Comparison of ENCODE assay signal across 8 cellular contexts in genomic region chr5:59813761-59814562, GRCh38.
A peak's percentile ranks its signal among the peaks of the same experiment; 100 is the strongest.
DNase-seq lines count a peak whose midpoint lies in the region; TF ChIP-seq lines count a peak whose summit lies in the region.

No MANE protein-coding gene starts in this region.

- H3K27ac Mint-ChIP-seq in activated naive CD4-positive, alpha-beta T cell treated with anti-CD3 and anti-CD28 coated beads for 36 hours, result no peak overlapping the region

- intact Hi-C loops in activated naive CD4-positive, alpha-beta T cell treated with anti-CD3 and anti-CD28 coated beads for 36 hours (cut with micrococcal nuclease), result loop anchor here (1.0 to 5.0 kb wide), 4 partner anchors 347 to 1133 kb away; partner anchors contain the start of genes ERCC8 and NDUFAF2

- DNase-seq in activated naive CD4-positive, alpha-beta T cell treated with anti-CD3 and anti-CD28 coated beads for 36 hours, result peak; percentile 46
- DNase-seq in activated naive CD4-positive, alpha-beta T cell treated with anti-CD3 and anti-CD28 coated beads, Interleukin-2, amount 50 U/mL, for 16 hours, result no peak
- DNase-seq in NAMALWA (ENCODE audit: low spot score) (peak; percentile 83), SW 1271 (lab: John Stamatoyannopoulos, UW) (peak; percentile 24 to 82), fibroblast of peridontal ligament (ENCODE audit: extremely low read depth) (peak; percentile 84), putamen (ENCODE audit: low spot score) (peak; percentile 32), activated T-cell treated with anti-CD3 and anti-CD28 coated beads for 4 hours (no peak)

- no peak overlapping the region for H3K4me3 Mint-ChIP-seq in activated naive CD4-positive, alpha-beta T cell treated with anti-CD3 and anti-CD28 coated beads for 36 hours

- POLR2A ChIA-PET in HEK293 (lab: Yijun Ruan, JAX), result no interaction called here

- H3K27me3 Mint-ChIP-seq in activated naive CD4-positive, alpha-beta T cell treated with anti-CD3 and anti-CD28 coated beads for 36 hours (ENCODE audit: low read depth), result peaks cover 10% of the 10 kb centered on the region

- H3K27ac ChIP-seq in HEK293 (ENCODE audit: extremely low read depth, low read depth, low read length), result no peak overlapping the region

- no peaks in the 10 kb centered on the region for H3K9me3 Mint-ChIP-seq in activated naive CD4-positive, alpha-beta T cell treated with anti-CD3 and anti-CD28 coated beads for 36 hours

- H3K4me1 ChIP-seq in HEK293 (ENCODE audit: control insufficient read depth, insufficient read depth, low read length), result no peaks in the 10 kb centered on the region

- CTCF ChIA-PET in activated naive CD4-positive, alpha-beta T cell treated with anti-CD3 and anti-CD28 coated beads for 36 hours (lab: Charles Lee), result interaction anchor here (0.7 to 0.9 kb wide), 2 partner anchors 21 to 228 kb away, joined by 3 read pairs; no protein-coding TSS in a partner anchor
- CTCF ChIA-PET in HEK293 (lab: Yijun Ruan, JAX), result interaction anchor here (0.7 to 2.4 kb wide), 33 partner anchors 9 to 982 kb away, joined by 3 to 27 read pairs (median 4); partner anchors contain the start of gene PDE4D

- H3K9me3 ChIP-seq in HEK293 (ENCODE audit: control insufficient read depth, insufficient read depth, low read depth, low read length), result no peaks in the 10 kb centered on the region

- no peaks in the 10 kb centered on the region for H3K36me3 ChIP-seq in HEK293 (ENCODE audit: control insufficient read depth in 2 of 2, insufficient read depth in 1 of 2, low read length in 2 of 2)

- no peaks in the 10 kb centered on the region for H3K36me3 Mint-ChIP-seq in activated naive CD4-positive, alpha-beta T cell treated with anti-CD3 and anti-CD28 coated beads for 36 hours (ENCODE audit: low read depth)

- no peaks in the 10 kb centered on the region for H3K4me1 Mint-ChIP-seq in activated naive CD4-positive, alpha-beta T cell treated with anti-CD3 and anti-CD28 coated beads for 36 hours (ENCODE audit: low read depth)

- H3K4me3 ChIP-seq in HEK293 (ENCODE audit: low read depth, low read length), result no peak overlapping the region; the same call in 1 of the 2 replicates

- peak; percentile 34 for TF ChIP-seq CTCF in HEK293 (tag by site-specific recombination; IDR thresholded peaks at IDR 0.05)

TF ChIP-seq in HEK293, 187 proteins besides CTCF, POLR2A, EP300 and RAD21 (continues in another document):
- TF ChIP-seq ZNF184 (tag by site-specific recombination; IDR thresholded peaks at IDR 0.05), result 0 out of 2 replicates have a peak, but pooled peaks have one; percentile 18
- TF ChIP-seq ZNF623 (tag by site-specific recombination; IDR thresholded peaks at IDR 0.05), result 0 out of 2 replicates have a peak, but pooled peaks have one; percentile 9
- TF ChIP-seq, protein P1, sequence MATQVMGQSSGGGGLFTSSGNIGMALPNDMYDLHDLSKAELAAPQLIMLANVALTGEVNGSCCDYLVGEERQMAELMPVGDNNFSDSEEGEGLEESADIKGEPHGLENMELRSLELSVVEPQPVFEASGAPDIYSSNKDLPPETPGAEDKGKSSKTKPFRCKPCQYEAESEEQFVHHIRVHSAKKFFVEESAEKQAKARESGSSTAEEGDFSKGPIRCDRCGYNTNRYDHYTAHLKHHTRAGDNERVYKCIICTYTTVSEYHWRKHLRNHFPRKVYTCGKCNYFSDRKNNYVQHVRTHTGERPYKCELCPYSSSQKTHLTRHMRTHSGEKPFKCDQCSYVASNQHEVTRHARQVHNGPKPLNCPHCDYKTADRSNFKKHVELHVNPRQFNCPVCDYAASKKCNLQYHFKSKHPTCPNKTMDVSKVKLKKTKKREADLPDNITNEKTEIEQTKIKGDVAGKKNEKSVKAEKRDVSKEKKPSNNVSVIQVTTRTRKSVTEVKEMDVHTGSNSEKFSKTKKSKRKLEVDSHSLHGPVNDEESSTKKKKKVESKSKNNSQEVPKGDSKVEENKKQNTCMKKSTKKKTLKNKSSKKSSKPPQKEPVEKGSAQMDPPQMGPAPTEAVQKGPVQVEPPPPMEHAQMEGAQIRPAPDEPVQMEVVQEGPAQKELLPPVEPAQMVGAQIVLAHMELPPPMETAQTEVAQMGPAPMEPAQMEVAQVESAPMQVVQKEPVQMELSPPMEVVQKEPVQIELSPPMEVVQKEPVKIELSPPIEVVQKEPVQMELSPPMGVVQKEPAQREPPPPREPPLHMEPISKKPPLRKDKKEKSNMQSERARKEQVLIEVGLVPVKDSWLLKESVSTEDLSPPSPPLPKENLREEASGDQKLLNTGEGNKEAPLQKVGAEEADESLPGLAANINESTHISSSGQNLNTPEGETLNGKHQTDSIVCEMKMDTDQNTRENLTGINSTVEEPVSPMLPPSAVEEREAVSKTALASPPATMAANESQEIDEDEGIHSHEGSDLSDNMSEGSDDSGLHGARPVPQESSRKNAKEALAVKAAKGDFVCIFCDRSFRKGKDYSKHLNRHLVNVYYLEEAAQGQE (tag by site-specific recombination; IDR thresholded peaks at IDR 0.05), result no peak
- TF ChIP-seq ZSCAN23 (tag by site-specific recombination; IDR thresholded peaks at IDR 0.05), result no peak
- TF ChIP-seq ZNF350 (tag by site-specific recombination; IDR thresholded peaks at IDR 0.05), result 0 out of 2 replicates have a peak, but pooled peaks have one; percentile 38
- TF ChIP-seq, protein P2, sequence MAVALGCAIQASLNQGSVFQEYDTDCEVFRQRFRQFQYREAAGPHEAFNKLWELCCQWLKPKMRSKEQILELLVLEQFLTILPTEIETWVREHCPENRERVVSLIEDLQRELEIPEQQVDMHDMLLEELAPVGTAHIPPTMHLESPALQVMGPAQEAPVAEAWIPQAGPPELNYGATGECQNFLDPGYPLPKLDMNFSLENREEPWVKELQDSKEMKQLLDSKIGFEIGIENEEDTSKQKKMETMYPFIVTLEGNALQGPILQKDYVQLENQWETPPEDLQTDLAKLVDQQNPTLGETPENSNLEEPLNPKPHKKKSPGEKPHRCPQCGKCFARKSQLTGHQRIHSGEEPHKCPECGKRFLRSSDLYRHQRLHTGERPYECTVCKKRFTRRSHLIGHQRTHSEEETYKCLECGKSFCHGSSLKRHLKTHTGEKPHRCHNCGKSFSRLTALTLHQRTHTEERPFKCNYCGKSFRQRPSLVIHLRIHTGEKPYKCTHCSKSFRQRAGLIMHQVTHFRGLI (tag by site-specific recombination; IDR thresholded peaks at IDR 0.05), result no peak
- 0 out of 2 replicates have a peak, but pooled peaks have one; percentile 15 for TF ChIP-seq SP3 (tag by site-specific recombination; IDR thresholded peaks at IDR 0.05)
- TF ChIP-seq, protein P3, sequence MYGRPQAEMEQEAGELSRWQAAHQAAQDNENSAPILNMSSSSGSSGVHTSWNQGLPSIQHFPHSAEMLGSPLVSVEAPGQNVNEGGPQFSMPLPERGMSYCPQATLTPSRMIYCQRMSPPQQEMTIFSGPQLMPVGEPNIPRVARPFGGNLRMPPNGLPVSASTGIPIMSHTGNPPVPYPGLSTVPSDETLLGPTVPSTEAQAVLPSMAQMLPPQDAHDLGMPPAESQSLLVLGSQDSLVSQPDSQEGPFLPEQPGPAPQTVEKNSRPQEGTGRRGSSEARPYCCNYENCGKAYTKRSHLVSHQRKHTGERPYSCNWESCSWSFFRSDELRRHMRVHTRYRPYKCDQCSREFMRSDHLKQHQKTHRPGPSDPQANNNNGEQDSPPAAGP (tag by site-specific recombination; IDR thresholded peaks at IDR 0.05), result no peak
- TF ChIP-seq MEIS1 (CRISPR knock-in tag; IDR thresholded peaks at IDR 0.05; ENCODE audit: borderline replicate concordance), result no peak
- TF ChIP-seq ZBTB21 (tag by site-specific recombination; IDR thresholded peaks at IDR 0.05), result peak; percentile 12; the same call in 1 of the 2 replicates
- peak; percentile 55 for TF ChIP-seq ZNF335 (tag by site-specific recombination; conservative IDR thresholded peaks at IDR 0.05)
- TF ChIP-seq ZNF654 (tag by site-specific recombination; IDR thresholded peaks at IDR 0.05; ENCODE audit: low read depth), result peak; percentile 76
- TF ChIP-seq, protein P4, sequence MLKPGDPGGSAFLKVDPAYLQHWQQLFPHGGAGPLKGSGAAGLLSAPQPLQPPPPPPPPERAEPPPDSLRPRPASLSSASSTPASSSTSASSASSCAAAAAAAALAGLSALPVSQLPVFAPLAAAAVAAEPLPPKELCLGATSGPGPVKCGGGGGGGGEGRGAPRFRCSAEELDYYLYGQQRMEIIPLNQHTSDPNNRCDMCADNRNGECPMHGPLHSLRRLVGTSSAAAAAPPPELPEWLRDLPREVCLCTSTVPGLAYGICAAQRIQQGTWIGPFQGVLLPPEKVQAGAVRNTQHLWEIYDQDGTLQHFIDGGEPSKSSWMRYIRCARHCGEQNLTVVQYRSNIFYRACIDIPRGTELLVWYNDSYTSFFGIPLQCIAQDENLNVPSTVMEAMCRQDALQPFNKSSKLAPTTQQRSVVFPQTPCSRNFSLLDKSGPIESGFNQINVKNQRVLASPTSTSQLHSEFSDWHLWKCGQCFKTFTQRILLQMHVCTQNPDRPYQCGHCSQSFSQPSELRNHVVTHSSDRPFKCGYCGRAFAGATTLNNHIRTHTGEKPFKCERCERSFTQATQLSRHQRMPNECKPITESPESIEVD (tag by site-specific recombination; IDR thresholded peaks at IDR 0.05), result peak; percentile 29; the same call in 1 of the 2 replicates

Comparison
In these comparisons a context has a peak if more than half of its experiments do, and no peak if none do; other contexts are left out.
1. DNase-seq: peak in activated naive CD4-positive, alpha-beta T cell treated with anti-CD3 and anti-CD28 coated beads for 36 hours (single experiment), NAMALWA (single experiment), SW 1271 (2 of 2), fibroblast of peridontal ligament (single experiment) and putamen (single experiment); none in activated naive CD4-positive, alpha-beta T cell treated with anti-CD3 and anti-CD28 coated beads, Interleukin-2, amount 50 U/mL, for 16 hours (single experiment) and activated T-cell treated with anti-CD3 and anti-CD28 coated beads for 4 hours (single experiment).